Comparison of ENCODE assay signal across 33 cellular contexts in the genomic region with DNA sequence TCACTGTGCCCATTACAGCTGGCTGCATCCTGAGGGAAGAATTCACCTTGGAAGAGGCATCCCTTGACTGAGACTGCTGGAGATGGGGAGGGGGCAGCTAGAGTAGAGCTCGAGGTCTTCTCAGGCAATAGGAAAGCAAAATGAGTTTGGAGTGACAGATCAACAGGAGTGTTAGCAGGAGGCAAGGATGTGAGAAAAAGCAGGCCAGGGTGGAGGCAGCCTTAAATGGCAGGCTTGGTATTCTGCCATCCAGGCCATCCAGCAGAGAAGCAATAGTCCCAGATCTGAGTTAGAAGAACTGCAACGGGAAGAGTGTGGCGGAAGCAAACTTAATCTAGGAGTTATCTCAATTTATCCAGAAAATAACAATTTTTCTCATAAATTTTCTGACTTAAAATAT. TPM values are rescaled to one million over a fixed set of nuclear protein-coding genes. Genes with fewer than 3 reads are reported as not detected.
"Had no signal": no experiment of that assay in that cellular context is flagged by ENCODE, and none has a peak within 500 bp of the region (broad histone marks: within the 10 kb centered on the region; RNA-seq: fewer than 3 reads in every experiment).

No MANE protein-coding gene starts in this region.

- H3K27ac ChIP-seq: left lung, lower lobe of right lung, neutrophil, parathyroid adenoma, psoas muscle, right lobe of liver, stomach, thyroid gland, transverse colon, upper lobe of left lung, vagina had no signal

- H3K4me3 ChIP-seq: left lung, lower lobe of right lung, psoas muscle, right lobe of liver, smooth muscle cell, stomach, thyroid gland, transverse colon, upper lobe of left lung, vagina had no signal

- H2AFZ ChIP-seq: parathyroid adenoma had no signal

- H3K9me3 ChIP-seq: left lung, lower lobe of right lung, neutrophil, psoas muscle, right lobe of liver, stomach, thyroid gland, transverse colon, upper lobe of left lung, vagina had no signal

- H3K27me3 ChIP-seq: right lobe of liver, thyroid gland, transverse colon, upper lobe of left lung, vagina had no signal

- H3K9ac ChIP-seq: parathyroid adenoma had no signal

- H3K36me3 ChIP-seq: left lung, lower lobe of right lung, neutrophil, right lobe of liver, stomach, thyroid gland, transverse colon, upper lobe of left lung, vagina had no signal

- ATAC-seq: left colon; left lung; lower lobe of right lung; naive thymus-derived CD8-positive, alpha-beta T cell; psoas muscle; stimulated activated memory B cell treated with anti-CD40 and anti-IgM and Interleukin-4, amounts not matched to agents 10 μg/mL and 1 μg/mL and 100 μg/mL, for 72 hours; stimulated activated naive CD8-positive, alpha-beta T cell treated with anti-CD3 and anti-CD28 coated beads, Interleukin-15, Interleukin-2, amounts not matched to agents 100 U/mL and 50 U/mL, for 24 hours had no signal

- DNase-seq: hypothalamus; immature natural killer cell; kidney; left colon; left lung; lower lobe of right lung; mammary epithelial cell; mesenchymal stem cell; naive thymus-derived CD8-positive, alpha-beta T cell; occipital lobe; psoas muscle; right lobe of liver; stimulated activated CD4-positive, alpha-beta T cell treated with anti-CD3 and anti-CD28 coated beads, Interleukin-1b, Interleukin-23, amount 100 ng/mL, for 48 hours; stimulated activated CD4-positive, alpha-beta T cell treated with anti-CD3 and anti-CD28 coated beads, Interleukin-2, amount 100 ng/mL, for 48 hours; stimulated activated CD4-positive, alpha-beta T cell treated with anti-CD3 and anti-CD28 coated beads, Interleukin-4, amount 100 ng/mL, for 4 hours; stimulated activated CD8-positive, alpha-beta memory T cell treated with anti-CD3 and anti-CD28 coated beads, Interleukin-4, amount 100 ng/mL, for 48 hours; stimulated activated naive CD8-positive, alpha-beta T cell treated with anti-CD3 and anti-CD28 coated beads, Interleukin-15, Interleukin-2, amounts not matched to agents 100 U/mL and 50 U/mL, for 24 hours; stomach; substantia nigra; thyroid gland; transverse colon; upper lobe of left lung had no signal

- H3K4me1 ChIP-seq: left lung, lower lobe of right lung, parathyroid adenoma, psoas muscle, right lobe of liver, thyroid gland, upper lobe of left lung had no signal

RNA-seq across cellular contexts. Expression of gene ADAMTS12, which starts 6.1 kb away (rescaled TPM):
- polyA plus RNA-seq: immature natural killer cell; naive thymus-derived CD8-positive, alpha-beta T cell had no signal

RNA-seq across cellular contexts. Expression of gene RXFP3, which starts 50.5 kb away (rescaled TPM):
- total RNA-seq: kidney; left colon; left lung; liver; lower lobe of right lung; mammary epithelial cell; mucosa of gallbladder; naive thymus-derived CD8-positive, alpha-beta T cell; osteocyte; posterior vena cava; psoas muscle; right lobe of liver; skeletal muscle tissue; smooth muscle cell; stomach; thyroid gland; transverse colon; upper lobe of left lung; urinary bladder; vagina had no signal
- polyA plus RNA-seq: immature natural killer cell; liver; mammary epithelial cell; naive thymus-derived CD8-positive, alpha-beta T cell; psoas muscle; stomach; urinary bladder had no signal
